In genomic region chr14:72731252-72732020, GRCh38 we compare ENCODE assay signal across 25 cellular contexts.
DNase-seq lines count a peak whose midpoint lies in the region; ATAC-seq and TF ChIP-seq lines count a peak whose summit lies in the region.
"Had no signal": no experiment of that assay in that cellular context is flagged by ENCODE, and none has a peak within 500 bp of the region (broad histone marks: within the 10 kb centered on the region; RNA-seq: fewer than 3 reads in every experiment).

No MANE protein-coding gene starts in this region.

- peaks cover 9% of the 10 kb centered on the region for H3K4me1 Mint-ChIP-seq in neural crest cell
- H3K4me1 Mint-ChIP-seq: CD4-positive, alpha-beta memory T cell had no signal

- peak; percentile 24 for DNase-seq in activated effector memory CD4-positive, alpha-beta T cell treated with anti-CD3 and anti-CD28 coated beads, Interleukin-2, amount 50 U/mL, for 16 hours
- DNase-seq in activated effector memory CD4-positive, alpha-beta T cell treated with Interleukin-2 at 50 U/mL for 16 hours = no peak
- no peak for DNase-seq in dorsolateral prefrontal cortex
- DNase-seq in neural crest cell (ENCODE audit: low read depth, low spot score) = no peak
- no peak for DNase-seq in left colon
- DNase-seq in effector CD8-positive, alpha-beta T cell (lab: John Stamatoyannopoulos, UW) = no peak
- DNase-seq: ACHN; Calu3; CD4-positive, alpha-beta memory T cell; NCI-H1105; NCI-H146; NCI-H2029; NCI-H2227 treated with DMSO at 0.1 percent for 48 hours; NCI-H510A; NK-92 treated with Interleukin-12 subunit alpha and Interleukin-12 subunit beta, amount 100 ng/mL, for 24 hours; SIG-M5 had no signal

- ATAC-seq in left colon = no peak
- no peak for ATAC-seq in esophagus mucosa
- ATAC-seq: GM23338, Panc1 had no signal

- no peaks in the 10 kb centered on the region for H3K27me3 ChIP-seq in dorsolateral prefrontal cortex
- H3K27me3 ChIP-seq: BLaER1 treated with 17β-estradiol and CSF1 and Interleukin-3, amounts not matched to agents 10 nM and 100 nM had no signal

- H3K9me3 Mint-ChIP-seq in neural crest cell = no peaks in the 10 kb centered on the region
- H3K9me3 Mint-ChIP-seq: GM23338 had no signal

- H3K27me3 Mint-ChIP-seq in neural crest cell (ENCODE audit: low read depth) = peaks cover 3% of the 10 kb centered on the region
- H3K27me3 Mint-ChIP-seq: CD4-positive, alpha-beta memory T cell had no signal

- TF ChIP-seq CTCF in dorsolateral prefrontal cortex (IDR thresholded peaks at IDR 0.05 in 54 of 56, conservative IDR thresholded peaks at IDR 0.05 in 2 of 56; ENCODE audit: low read depth in 1 of 56, partially characterized antibody in 56 of 56) (no peak), neural crest cell (conservative IDR thresholded peaks at IDR 0.05) (no peak)

- no peak overlapping the region for H3K4me3 ChIP-seq in dorsolateral prefrontal cortex
- H3K4me3 ChIP-seq: BLaER1 treated with 17β-estradiol and CSF1 and Interleukin-3, amounts not matched to agents 10 nM and 100 nM; GM23338; HAP-1 had no signal

- peak overlapping the region in 40 of 59 donors; percentile 3 to 85 (median 47) for H3K27ac ChIP-seq in dorsolateral prefrontal cortex
- H3K27ac ChIP-seq in temporal lobe (ENCODE audit: low read depth, low read length) = peak overlapping the region; percentile 36
- H3K27ac ChIP-seq: 22Rv1; BLaER1 treated with 17β-estradiol and CSF1 and Interleukin-3, amounts not matched to agents 10 nM and 100 nM; HL-60; KMS-11 had no signal

- intact Hi-C loops in dorsolateral prefrontal cortex (cut with DNase I) = no loop called here
- intact Hi-C loops in left colon (cut with DNase I, micrococcal nuclease) = no loop called here

- no peak overlapping the region for H3K4me3 Mint-ChIP-seq in neural crest cell
- H3K4me3 Mint-ChIP-seq: CD4-positive, alpha-beta memory T cell; GM23338 had no signal

- H3K27ac Mint-ChIP-seq in neural crest cell (ENCODE audit: unreplicated experiment) = peak overlapping the region; percentile 78
- H3K27ac Mint-ChIP-seq: CD4-positive, alpha-beta memory T cell; GM23338 had no signal

- no peaks in the 10 kb centered on the region for H3K36me3 Mint-ChIP-seq in neural crest cell (ENCODE audit: low read depth)
- H3K36me3 Mint-ChIP-seq: CD4-positive, alpha-beta memory T cell had no signal
